Comparison of ENCODE assay signal across 23 cellular contexts in genomic region chr6:152142116-152142515, GRCh38.
"Had no signal": no experiment of that assay in that cellular context is flagged by ENCODE, and none has a peak within 500 bp of the region (broad histone marks: within the 10 kb centered on the region; RNA-seq: fewer than 3 reads in every experiment).

No MANE protein-coding gene starts in this region.

- H3K27me3 ChIP-seq: SJCRH30 had no signal

- H3K9me3 ChIP-seq: SJCRH30 had no signal

- H3K4me3 Mint-ChIP-seq: IgD-negative memory B cell had no signal

- DNase-seq: Kasumi-1, MM.1S, NCI-H1092 treated with DMSO at 0.1 percent for 48 hours, NCI-H1436, NCI-H187, NCI-H2029, NCI-H2081 treated with DMSO at 0.1 percent for 48 hours, NCI-H2171, NCI-H226, NCI-H446, NCI-H510A, NCI-H524 treated with DMSO at 0.1 percent for 48 hours, NCI-H69, NCI-H774, PC-3, SHP77 treated with DMSO at 0.1 percent for 48 hours, SJCRH30 had no signal

- H3K9ac ChIP-seq: KMS-11 had no signal

- H3K4me1 ChIP-seq: SJCRH30 had no signal

- H3K4me1 Mint-ChIP-seq: IgD-negative memory B cell had no signal

- H3K9me3 Mint-ChIP-seq: IgD-negative memory B cell had no signal

- H3K4me3 ChIP-seq: K562, SJCRH30 had no signal

- H3K27me3 Mint-ChIP-seq: IgD-negative memory B cell had no signal

- H3K27ac ChIP-seq: KMS-11, RWPE1, SJCRH30 had no signal

- ATAC-seq: HepG2, K562, Panc1, PC-3 had no signal
